In the genomic region with DNA sequence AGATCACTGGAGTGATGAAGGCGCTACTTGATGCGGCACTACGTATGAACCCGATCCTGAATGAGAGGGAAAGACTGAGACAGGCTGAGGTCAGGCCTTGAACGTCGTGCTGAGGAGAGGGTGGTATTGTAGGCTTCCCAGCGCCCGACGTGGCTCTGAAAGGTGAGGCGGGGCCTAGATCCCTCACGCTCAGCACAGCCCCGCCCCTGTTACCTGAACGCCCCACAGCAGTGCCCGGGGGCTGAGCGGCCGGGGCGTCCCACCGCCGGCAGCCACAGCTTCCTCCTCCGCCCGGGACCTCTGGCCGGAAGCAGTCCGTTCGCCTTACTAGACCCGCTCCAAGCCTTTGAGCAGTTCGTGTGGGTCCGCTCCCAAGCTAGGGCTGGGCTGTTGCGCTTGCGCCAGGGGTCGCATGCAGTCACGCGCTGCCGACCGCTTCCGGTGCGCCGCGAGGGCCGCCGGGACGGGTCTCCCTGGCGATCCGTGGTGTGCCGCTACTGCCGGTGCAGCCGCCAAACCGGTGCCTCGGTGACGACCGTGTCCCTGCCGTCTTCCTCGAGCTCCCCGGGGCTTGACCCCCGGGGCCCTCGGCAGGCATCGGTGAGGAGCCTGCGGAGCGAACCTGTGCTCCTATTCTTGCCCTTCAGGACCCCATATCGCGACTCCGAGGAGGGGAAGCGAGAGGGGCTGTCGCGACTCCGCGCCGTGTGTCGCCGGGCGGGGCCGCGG, we compare ENCODE assay signal across 1 cellular context.
A peak's percentile ranks its signal among the peaks of the same experiment; 100 is the strongest.
TF ChIP-seq lines count a peak whose summit lies in the region.

Gene HMGXB3, plus strand, starts transcription at position 479 of the 729 bp plus-strand sequence. CDS start 4,114 bp downstream, outside the sequence.
Gene TIGD6, minus strand, starts transcription at position 394 of the 729 bp plus-strand sequence. CDS start 4,306 bp downstream, outside the sequence.

TF ChIP-seq in HepG2, 621 proteins besides CTCF, POLR2A, EP300 and RAD21 (continued from another document and continues in another):
- TF ChIP-seq GFI1 (CRISPR knock-in tag; IDR thresholded peaks at IDR 0.05; ENCODE audit: borderline replicate concordance) (0 out of 2 replicates have a peak, but pooled peaks have one; percentile 77), NAIF1 (CRISPR knock-in tag; IDR thresholded peaks at IDR 0.05; ENCODE audit: borderline replicate concordance) (0 out of 2 replicates have a peak, but pooled peaks have one; percentile 65), FOXP1 (IDR thresholded peaks at IDR 0.05) (no peak), FOXP1 (CRISPR knock-in tag; IDR thresholded peaks at IDR 0.05) (no peak), JDP2 (CRISPR knock-in tag; IDR thresholded peaks at IDR 0.05; ENCODE audit: borderline replicate concordance) (no peak), POLR2AphosphoS5 (IDR thresholded peaks at IDR 0.05; ENCODE audit: low read depth, low read length) (peak; percentile 71), ERF (CRISPR knock-in tag; IDR thresholded peaks at IDR 0.05) (peak; percentile 96), HDAC1 (CRISPR knock-in tag; IDR thresholded peaks at IDR 0.05) (peak; percentile 93), ZBTB40 (IDR thresholded peaks at IDR 0.05) (peak; percentile 88), ZBTB40 (CRISPR knock-in tag; IDR thresholded peaks at IDR 0.05) (no peak; the same call in 1 of the 2 replicates), MXD4 (CRISPR knock-in tag; IDR thresholded peaks at IDR 0.05) (peak; percentile 94), GMEB1 (CRISPR knock-in tag; IDR thresholded peaks at IDR 0.05; ENCODE audit: borderline replicate concordance) (peak; percentile 83), ZNF33A (CRISPR knock-in tag; IDR thresholded peaks at IDR 0.05; ENCODE audit: borderline replicate concordance) (no peak), PRPF4 (IDR thresholded peaks at IDR 0.05; ENCODE audit: low read depth, low read length, poor library complexity, severe bottlenecking) (no peak), ZBTB3 (CRISPR knock-in tag; IDR thresholded peaks at IDR 0.05; ENCODE audit: borderline replicate concordance, low read depth) (no peak), MZF1 (CRISPR knock-in tag; IDR thresholded peaks at IDR 0.05; ENCODE audit: borderline replicate concordance) (no peak), ZNF670 (CRISPR knock-in tag; IDR thresholded peaks at IDR 0.05; ENCODE audit: borderline replicate concordance) (peak; percentile 95), ZNF713 (CRISPR knock-in tag; IDR thresholded peaks at IDR 0.05) (no peak), FOXC1 (CRISPR knock-in tag; IDR thresholded peaks at IDR 0.05; ENCODE audit: borderline replicate concordance) (peak; percentile 88; the same call in 1 of the 2 replicates), KLF13 (CRISPR knock-in tag; IDR thresholded peaks at IDR 0.05) (no peak), IRX3 (CRISPR knock-in tag; IDR thresholded peaks at IDR 0.05; ENCODE audit: borderline replicate concordance, low read depth) (0 out of 2 replicates have a peak, but pooled peaks have one; percentile 61), ZNF546 (CRISPR knock-in tag; conservative IDR thresholded peaks at IDR 0.05) (no peak; the same call in 1 of the 2 replicates), HBP1 (CRISPR knock-in tag; IDR thresholded peaks at IDR 0.05; ENCODE audit: low read depth) (peak; percentile 86), EEA1 (CRISPR knock-in tag; IDR thresholded peaks at IDR 0.05; ENCODE audit: borderline replicate concordance) (no peak), ZFP36L2 (CRISPR knock-in tag; IDR thresholded peaks at IDR 0.05) (no peak), XRCC5 (optimal IDR thresholded peaks at IDR 0.05; ENCODE audit: low read length) (peak; percentile 90), MEIS1 (CRISPR knock-in tag; IDR thresholded peaks at IDR 0.05; ENCODE audit: borderline replicate concordance) (peak; percentile 82), ZKSCAN8 (CRISPR knock-in tag; IDR thresholded peaks at IDR 0.05; ENCODE audit: borderline replicate concordance) (no peak; the same call in 1 of the 2 replicates), ZBTB1 (CRISPR knock-in tag; IDR thresholded peaks at IDR 0.05; ENCODE audit: borderline replicate concordance) (no peak), CEBPG (CRISPR knock-in tag; IDR thresholded peaks at IDR 0.05) (0 out of 2 replicates have a peak, but pooled peaks have one; percentile 46), SMAD1 (CRISPR knock-in tag; IDR thresholded peaks at IDR 0.05; ENCODE audit: borderline replicate concordance, low read depth) (peak; percentile 38; the same call in 1 of the 2 replicates), CHCHD3 (CRISPR knock-in tag; IDR thresholded peaks at IDR 0.05) (peak; percentile 86; the same call in 1 of the 2 replicates)
- TF ChIP-seq, protein P1, sequence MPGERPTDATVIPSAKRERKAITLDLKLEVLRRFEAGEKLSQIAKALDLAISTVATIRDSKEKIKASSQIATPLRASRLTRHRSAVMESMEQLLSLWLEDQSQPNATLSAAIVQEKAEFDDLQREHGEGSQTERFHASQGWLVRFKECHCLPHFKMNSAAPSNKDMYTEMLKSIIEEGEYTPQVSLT (CRISPR knock-in tag; IDR thresholded peaks at IDR 0.05; ENCODE audit: borderline replicate concordance, low read depth): no peak; the same call in 1 of the 2 replicates
- TF ChIP-seq, protein P2, sequence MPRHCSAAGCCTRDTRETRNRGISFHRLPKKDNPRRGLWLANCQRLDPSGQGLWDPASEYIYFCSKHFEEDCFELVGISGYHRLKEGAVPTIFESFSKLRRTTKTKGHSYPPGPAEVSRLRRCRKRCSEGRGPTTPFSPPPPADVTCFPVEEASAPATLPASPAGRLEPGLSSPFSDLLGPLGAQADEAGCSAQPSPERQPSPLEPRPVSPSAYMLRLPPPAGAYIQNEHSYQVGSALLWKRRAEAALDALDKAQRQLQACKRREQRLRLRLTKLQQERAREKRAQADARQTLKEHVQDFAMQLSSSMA (CRISPR knock-in tag; IDR thresholded peaks at IDR 0.05): peak; percentile 92
- TF ChIP-seq, protein P3, sequence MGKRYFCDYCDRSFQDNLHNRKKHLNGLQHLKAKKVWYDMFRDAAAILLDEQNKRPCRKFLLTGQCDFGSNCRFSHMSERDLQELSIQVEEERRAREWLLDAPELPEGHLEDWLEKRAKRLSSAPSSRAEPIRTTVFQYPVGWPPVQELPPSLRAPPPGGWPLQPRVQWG (CRISPR knock-in tag; IDR thresholded peaks at IDR 0.05; ENCODE audit: borderline replicate concordance, low read depth): no peak
- TF ChIP-seq, protein P4, sequence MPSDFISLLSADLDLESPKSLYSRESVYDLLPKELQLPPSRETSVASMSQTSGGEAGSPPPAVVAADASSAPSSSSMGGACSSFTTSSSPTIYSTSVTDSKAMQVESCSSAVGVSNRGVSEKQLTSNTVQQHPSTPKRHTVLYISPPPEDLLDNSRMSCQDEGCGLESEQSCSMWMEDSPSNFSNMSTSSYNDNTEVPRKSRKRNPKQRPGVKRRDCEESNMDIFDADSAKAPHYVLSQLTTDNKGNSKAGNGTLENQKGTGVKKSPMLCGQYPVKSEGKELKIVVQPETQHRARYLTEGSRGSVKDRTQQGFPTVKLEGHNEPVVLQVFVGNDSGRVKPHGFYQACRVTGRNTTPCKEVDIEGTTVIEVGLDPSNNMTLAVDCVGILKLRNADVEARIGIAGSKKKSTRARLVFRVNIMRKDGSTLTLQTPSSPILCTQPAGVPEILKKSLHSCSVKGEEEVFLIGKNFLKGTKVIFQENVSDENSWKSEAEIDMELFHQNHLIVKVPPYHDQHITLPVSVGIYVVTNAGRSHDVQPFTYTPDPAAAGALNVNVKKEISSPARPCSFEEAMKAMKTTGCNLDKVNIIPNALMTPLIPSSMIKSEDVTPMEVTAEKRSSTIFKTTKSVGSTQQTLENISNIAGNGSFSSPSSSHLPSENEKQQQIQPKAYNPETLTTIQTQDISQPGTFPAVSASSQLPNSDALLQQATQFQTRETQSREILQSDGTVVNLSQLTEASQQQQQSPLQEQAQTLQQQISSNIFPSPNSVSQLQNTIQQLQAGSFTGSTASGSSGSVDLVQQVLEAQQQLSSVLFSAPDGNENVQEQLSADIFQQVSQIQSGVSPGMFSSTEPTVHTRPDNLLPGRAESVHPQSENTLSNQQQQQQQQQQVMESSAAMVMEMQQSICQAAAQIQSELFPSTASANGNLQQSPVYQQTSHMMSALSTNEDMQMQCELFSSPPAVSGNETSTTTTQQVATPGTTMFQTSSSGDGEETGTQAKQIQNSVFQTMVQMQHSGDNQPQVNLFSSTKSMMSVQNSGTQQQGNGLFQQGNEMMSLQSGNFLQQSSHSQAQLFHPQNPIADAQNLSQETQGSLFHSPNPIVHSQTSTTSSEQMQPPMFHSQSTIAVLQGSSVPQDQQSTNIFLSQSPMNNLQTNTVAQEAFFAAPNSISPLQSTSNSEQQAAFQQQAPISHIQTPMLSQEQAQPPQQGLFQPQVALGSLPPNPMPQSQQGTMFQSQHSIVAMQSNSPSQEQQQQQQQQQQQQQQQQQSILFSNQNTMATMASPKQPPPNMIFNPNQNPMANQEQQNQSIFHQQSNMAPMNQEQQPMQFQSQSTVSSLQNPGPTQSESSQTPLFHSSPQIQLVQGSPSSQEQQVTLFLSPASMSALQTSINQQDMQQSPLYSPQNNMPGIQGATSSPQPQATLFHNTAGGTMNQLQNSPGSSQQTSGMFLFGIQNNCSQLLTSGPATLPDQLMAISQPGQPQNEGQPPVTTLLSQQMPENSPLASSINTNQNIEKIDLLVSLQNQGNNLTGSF (CRISPR knock-in tag; IDR thresholded peaks at IDR 0.05): 0 out of 2 replicates have a peak, but pooled peaks have one; percentile 26
